ENCODE assay signal across 1 cellular context in the genomic region with DNA sequence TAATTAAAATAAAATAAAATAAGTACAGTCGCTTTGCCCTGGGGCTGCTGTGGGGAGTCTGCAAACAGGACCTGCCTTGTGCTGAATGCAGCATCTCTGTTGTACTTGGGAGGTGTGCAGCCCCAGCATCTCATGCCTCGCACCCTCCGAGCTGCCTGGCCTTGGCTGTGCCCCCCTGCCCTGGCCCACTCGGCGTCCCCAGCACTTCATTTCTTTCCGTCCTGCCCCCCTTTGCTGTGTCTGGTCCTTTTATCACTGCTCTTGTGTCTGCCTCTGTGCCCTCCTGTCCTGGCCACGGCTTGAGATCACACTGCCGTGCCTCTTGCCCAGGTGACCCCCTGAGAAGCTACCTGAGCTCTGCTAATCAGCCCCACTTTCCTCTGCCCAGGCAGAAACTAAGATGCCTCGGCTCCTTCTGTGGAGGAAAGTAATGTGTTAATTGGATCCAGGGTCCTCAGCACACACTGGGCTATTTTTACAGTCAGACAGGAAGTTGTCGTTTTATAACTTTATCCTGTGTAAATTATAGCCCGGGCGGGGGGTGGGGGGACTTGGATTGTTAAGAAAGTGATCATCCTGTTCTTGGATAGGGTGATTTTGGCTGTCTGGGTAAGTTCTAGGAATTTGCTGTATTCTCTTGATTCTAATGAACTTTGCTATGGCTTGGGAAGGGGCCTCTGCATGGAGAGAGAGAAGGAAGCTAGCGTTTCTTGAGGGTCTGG.
TF ChIP-seq lines count a peak whose summit lies in the region.

No MANE protein-coding gene starts in this region.

TF ChIP-seq in H1, 55 proteins besides CTCF, POLR2A, EP300 and RAD21:
- TF ChIP-seq BRCA1 (IDR thresholded peaks at IDR 0.05; ENCODE audit: low read depth, low read length) (no peak), KDM1A (IDR thresholded peaks at IDR 0.05; ENCODE audit: borderline replicate concordance, low read length) (no peak), SIX5 (IDR thresholded peaks at IDR 0.05; ENCODE audit: low read depth, low read length) (no peak), YY1 (IDR thresholded peaks at IDR 0.05; ENCODE audit: low read depth, low read length) (no peak), TCF12 (IDR thresholded peaks at IDR 0.05; ENCODE audit: low read depth, low read length) (no peak), CHD1 (IDR thresholded peaks at IDR 0.05; ENCODE audit: low read depth, low read length) (no peak), SRF (IDR thresholded peaks at IDR 0.05; ENCODE audit: low read depth, low read length) (no peak), RXRA (IDR thresholded peaks at IDR 0.05; ENCODE audit: insufficient read depth, low read depth, low read length) (no peak), EGR1 (IDR thresholded peaks at IDR 0.05; ENCODE audit: borderline replicate concordance, low read depth, low read length) (no peak), MAFK (IDR thresholded peaks at IDR 0.05; ENCODE audit: low read depth, low read length) (no peak)
- TF ChIP-seq, protein P1, sequence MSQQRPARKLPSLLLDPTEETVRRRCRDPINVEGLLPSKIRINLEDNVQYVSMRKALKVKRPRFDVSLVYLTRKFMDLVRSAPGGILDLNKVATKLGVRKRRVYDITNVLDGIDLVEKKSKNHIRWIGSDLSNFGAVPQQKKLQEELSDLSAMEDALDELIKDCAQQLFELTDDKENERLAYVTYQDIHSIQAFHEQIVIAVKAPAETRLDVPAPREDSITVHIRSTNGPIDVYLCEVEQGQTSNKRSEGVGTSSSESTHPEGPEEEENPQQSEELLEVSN (IDR thresholded peaks at IDR 0.05) = no peak
- TF ChIP-seq, protein P2, sequence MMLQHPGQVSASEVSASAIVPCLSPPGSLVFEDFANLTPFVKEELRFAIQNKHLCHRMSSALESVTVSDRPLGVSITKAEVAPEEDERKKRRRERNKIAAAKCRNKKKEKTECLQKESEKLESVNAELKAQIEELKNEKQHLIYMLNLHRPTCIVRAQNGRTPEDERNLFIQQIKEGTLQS (IDR thresholded peaks at IDR 0.05; ENCODE audit: insufficient read depth, low read depth, low read length) = no peak
